ENCODE assay signal across 8 cellular contexts in the genomic region with DNA sequence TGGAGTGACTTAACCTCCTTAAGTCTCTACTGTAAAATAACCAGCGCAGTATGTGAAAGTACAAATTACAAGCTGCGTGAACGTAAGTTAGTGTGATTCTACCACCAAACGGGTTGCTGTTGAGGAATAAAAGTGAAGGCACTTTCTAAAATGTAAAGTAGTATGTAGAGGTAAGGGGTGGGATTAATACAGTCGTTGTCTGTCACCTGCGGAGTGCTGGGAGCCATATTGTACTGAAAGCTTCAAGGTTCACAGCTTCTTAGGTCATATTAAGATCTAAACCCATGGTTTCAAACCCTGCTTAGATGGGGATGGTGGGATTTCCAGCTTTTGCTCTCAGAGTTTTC. TPM values are rescaled to one million over a fixed set of nuclear protein-coding genes. Genes with fewer than 3 reads are reported as not detected.
DNase-seq lines count a peak whose midpoint lies in the region; ATAC-seq and TF ChIP-seq lines count a peak whose summit lies in the region.

No MANE protein-coding gene starts in this region.

- peak overlapping the region; percentile 84 to 90 (median 88) for H3K27ac ChIP-seq in right lobe of liver
- H3K27ac ChIP-seq in uterus, result peak overlapping the region; percentile 88 to 93

- H3K27ac Mint-ChIP-seq in activated naive CD8-positive, alpha-beta T cell, result peak overlapping the region; percentile 95

- TF ChIP-seq POLR2A in right lobe of liver (IDR thresholded peaks at IDR 0.05) (no peak), uterus (IDR thresholded peaks at IDR 0.05) (no peak)

- 4% methylated on average over 6 of the region's 6 CpGs for WGBS in right lobe of liver (ENCODE audit: insufficient coverage, low coverage, low lambda C conversion rate, missing lambda C conversion rate)

- H3K27me3 ChIP-seq in right lobe of liver (no peaks in the 10 kb centered on the region), uterus (no peaks in the 10 kb centered on the region)

- peak; percentile 31 for ATAC-seq in HG02610 (IDR thresholded peaks at IDR 0.05; ENCODE audit: unreplicated experiment)
- no peak for ATAC-seq in right lobe of liver
- ATAC-seq in HG02623 (IDR thresholded peaks at IDR 0.05; ENCODE audit: unreplicated experiment), result no peak
- no peak for ATAC-seq in GM19467 (IDR thresholded peaks at IDR 0.05; ENCODE audit: unreplicated experiment)

- H3K9me3 Mint-ChIP-seq in activated naive CD8-positive, alpha-beta T cell (ENCODE audit: low read depth), result no peaks in the 10 kb centered on the region

- CTCF ChIA-PET in AG04449 (lab: Yijun Ruan, JAX), result interaction anchor here (1.4 to 3.2 kb wide), 2 partner anchors 10 to 95 kb away, joined by 3 to 12 read pairs; a partner anchor contains a TSS

- no peak for TF ChIP-seq CTCF in AG04449 (IDR thresholded peaks at IDR 0.05; ENCODE audit: insufficient read depth, low read length, missing control alignments)
- no peak for TF ChIP-seq CTCF in right lobe of liver (IDR thresholded peaks at IDR 0.05)
- no peak for TF ChIP-seq CTCF in uterus (IDR thresholded peaks at IDR 0.05)

- no peaks in the 10 kb centered on the region for H3K27me3 Mint-ChIP-seq in activated naive CD8-positive, alpha-beta T cell

- no peaks in the 10 kb centered on the region for H3K9me3 ChIP-seq in right lobe of liver
- H3K9me3 ChIP-seq in uterus, result no peaks in the 10 kb centered on the region

- H3K4me3 ChIP-seq in AG04449 (ENCODE audit: low read depth, low read length), result peak overlapping the region; percentile 92
- peak overlapping the region; percentile 91 to 94 (median 91) for H3K4me3 ChIP-seq in right lobe of liver
- peak overlapping the region; percentile 70 to 96 for H3K4me3 ChIP-seq in uterus

- peak overlapping the region; percentile 100 for H3K4me3 Mint-ChIP-seq in activated naive CD8-positive, alpha-beta T cell

- no peak for DNase-seq in AG04449 (ENCODE audit: low read depth, low spot score)
- no peak for DNase-seq in right lobe of liver
- DNase-seq in uterus, result no peak
- no peak for DNase-seq in mucosa of gallbladder (ENCODE audit: low spot score)

- H3K36me3 ChIP-seq in right lobe of liver, result no peaks in the 10 kb centered on the region
- no peaks in the 10 kb centered on the region for H3K36me3 ChIP-seq in uterus

- H3K4me1 ChIP-seq in right lobe of liver (peaks cover 0 to 32% (median 3%) of the 10 kb centered on the region in 4 donors), uterus (peaks cover 0 to 11% of the 10 kb centered on the region in 2 donors)

- H3K36me3 Mint-ChIP-seq in activated naive CD8-positive, alpha-beta T cell, result no peaks in the 10 kb centered on the region

- H3K4me1 Mint-ChIP-seq in activated naive CD8-positive, alpha-beta T cell (ENCODE audit: low read depth), result peaks cover 62% of the 10 kb centered on the region

- intact Hi-C loops in right lobe of liver (cut with DNase I), result no loop called here
- intact Hi-C loops in uterus (cut with DNase I; ENCODE audit: low total_unique reads), result no loop called here

- POLR2A ChIA-PET in AG04449 (lab: Yijun Ruan, JAX), result interaction anchor here (0.6 kb wide), 1 partner anchor 16 kb away, joined by 3 read pairs; no protein-coding TSS in a partner anchor

RNA-seq across cellular contexts. Expression of a gene that starts 1.4 kb away (rescaled TPM):
- 10 to 100 TPM; 18.0 to 26.1 (median 22.9) TPM for total RNA-seq in right lobe of liver
- 10 to 100 TPM; 27.9 to 77.7 (median 53.2) TPM for total RNA-seq in uterus
- total RNA-seq in mucosa of gallbladder, result 49.6 TPM

RNA-seq across cellular contexts. Expression of a gene that starts 1.6 kb away (rescaled TPM):
- total RNA-seq in right lobe of liver (10 to 100 TPM; 26.2 to 61.8 (median 34.5) TPM), uterus (100 to 1,000 TPM in 1 of 4 donors, 10 to 100 TPM in 3; 45.3 to 323 (median 75.1) TPM), mucosa of gallbladder (76.1 TPM)

RNA-seq across cellular contexts. Expression of a gene that starts 57.6 kb away (rescaled TPM):
- total RNA-seq in right lobe of liver (10 to 100 TPM; 19.3 to 26.8 (median 22.0) TPM), uterus (100 to 1,000 TPM in 1 of 4 donors, 10 to 100 TPM in 3; 40.9 to 110 (median 57.8) TPM), mucosa of gallbladder (46.4 TPM)
